Comparison of ENCODE assay signal across 8 cellular contexts in the genomic region with DNA sequence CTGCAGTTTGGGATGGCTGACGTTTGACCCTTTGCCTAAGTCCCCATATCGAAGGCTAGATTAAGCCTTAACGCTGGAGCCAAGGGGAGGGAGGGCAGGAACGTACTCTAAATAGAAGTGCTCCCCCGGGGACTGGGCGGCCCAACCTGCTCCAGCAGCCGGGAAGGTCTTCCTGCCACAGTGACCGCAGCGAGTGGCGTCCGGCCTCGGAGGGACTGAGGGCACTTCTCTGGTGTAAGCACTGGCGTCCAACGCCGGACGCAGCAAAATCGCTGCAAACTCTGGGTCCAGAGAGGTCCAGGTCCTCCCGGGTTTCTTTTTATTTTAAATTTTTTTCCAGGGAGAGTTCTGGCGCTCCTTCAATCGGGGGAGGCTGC. TPM values are rescaled to one million over a fixed set of nuclear protein-coding genes. Genes with fewer than 3 reads are reported as not detected.
A peak's percentile ranks its signal among the peaks of the same experiment; 100 is the strongest.
DNase-seq lines count a peak whose midpoint lies in the region; ATAC-seq, FAIRE-seq and TF ChIP-seq lines count a peak whose summit lies in the region.

No MANE protein-coding gene starts in this region.

- dilution Hi-C loops in mammary epithelial cell (cut with HindIII; ENCODE audit: low sequenced_read_pairs) = no loop called here

- CTCF ChIA-PET in A549 (lab: Yijun Ruan, JAX) = interaction anchor here (3.0 kb wide), 1 partner anchor 56 kb away, joined by 14 read pairs; no protein-coding TSS in a partner anchor
- CTCF ChIA-PET in mammary epithelial cell (lab: Charles Lee; ENCODE audit: low non-redundant PET) = no interaction called here

- TF ChIP-seq CTCF in A549 (IDR thresholded peaks at IDR 0.05) (no peak), NB4 (IDR thresholded peaks at IDR 0.05; ENCODE audit: low read depth, low read length) (no peak), mammary epithelial cell (conservative IDR thresholded peaks at IDR 0.05 in 1 of 2, IDR thresholded peaks at IDR 0.05 in 1 of 2; ENCODE audit: extremely low read depth in 1 of 2, insufficient read depth in 1 of 2, low read depth in 1 of 2, low read length in 2 of 2) (no peak), liver (IDR thresholded peaks at IDR 0.05; ENCODE audit: low read depth, low read length, missing input control) (no peak), thyroid gland (IDR thresholded peaks at IDR 0.05) (no peak)

- BruUV-seq in mammary epithelial cell (replicated peaks; lab: Mats Ljungman, UMichigan) = no TSS peak

- POLR2A ChIA-PET in A549 (lab: Yijun Ruan, JAX) = interaction anchor here (0.5 kb wide), 1 partner anchor 213 kb away, joined by 3 read pairs; no protein-coding TSS in a partner anchor

- H4K20me1 ChIP-seq in mammary epithelial cell (ENCODE audit: insufficient read depth, low read length) = no peaks in the 10 kb centered on the region

- in situ Hi-C loops in mammary epithelial cell (cut with MboI; ENCODE audit: low sequenced_read_pairs in 2 of 2) = loop anchor here in 1 of 2 donors (25.0 kb wide), 1 partner anchor 346 kb away; no protein-coding TSS in a partner anchor

- ATAC-seq in A549 (peak; percentile 22 to 30), GM19351 (IDR thresholded peaks at IDR 0.05; ENCODE audit: unreplicated experiment) (peak; percentile 3)

- H3K27ac ChIP-seq in A549 = peak overlapping the region; percentile 61 to 90
- no peak overlapping the region for H3K27ac ChIP-seq in mammary epithelial cell (ENCODE audit: insufficient read depth, low read depth, low read length)
- H3K27ac ChIP-seq in liver (ENCODE audit: low read depth in 1 of 2, low read length in 2 of 2) = peak overlapping the region; percentile 64 to 76
- peak overlapping the region; percentile 57 to 89 (median 72) for H3K27ac ChIP-seq in thyroid gland

- peak overlapping the region; percentile 87 for H2AFZ ChIP-seq in mammary epithelial cell (ENCODE audit: low read depth, low read length)

- peaks cover 31% of the 10 kb centered on the region for H3K79me2 ChIP-seq in mammary epithelial cell (ENCODE audit: insufficient read depth, low read length)

- DNase-seq in A549 (ENCODE audit: low read depth in 1 of 2, low spot score in 1 of 2) (peak in 1 of 2 experiments; percentile 4), NB4 (ENCODE audit: low read depth) (peak; percentile 81), mammary epithelial cell (no peak), thyroid gland (no peak), NCI-H1092 (lab: John Stamatoyannopoulos, UW) (no peak), H4 (ENCODE audit: low spot score) (no peak)

- TF ChIP-seq EP300 in A549 (IDR thresholded peaks at IDR 0.05) = no peak

- FAIRE-seq in A549 (lab: Jason Lieb, UNC) = no peak

- no peak for TF ChIP-seq POLR2A in A549 (IDR thresholded peaks at IDR 0.05; ENCODE audit: low read length)
- TF ChIP-seq POLR2A in NB4 (IDR thresholded peaks at IDR 0.05; ENCODE audit: extremely low read depth, insufficient read length) = no peak
- TF ChIP-seq POLR2A in thyroid gland (IDR thresholded peaks at IDR 0.05) = no peak

- H3K4me3 ChIP-seq in A549 (peak overlapping the region; percentile 65), NB4 (ENCODE audit: low read depth, low read length) (peak overlapping the region; percentile 54), mammary epithelial cell (replicated peaks in 1 of 3; ENCODE audit: insufficient read depth in 1 of 3, low read depth in 2 of 3, low read length in 3 of 3) (peak overlapping the region; percentile 53 to 74 (median 72)), liver (ENCODE audit: low read depth in 1 of 3, low read length in 3 of 3) (peak overlapping the region; percentile 18 to 90 (median 71)), thyroid gland (replicated peaks in 1 of 3) (peak overlapping the region in 2 of 3 donors; percentile 26 to 55)

- H3K9ac ChIP-seq in mammary epithelial cell (ENCODE audit: insufficient read depth, low read length) (no peak overlapping the region), liver (ENCODE audit: low read depth in 1 of 2, low read length in 2 of 2) (peak overlapping the region in 1 of 2 donors; percentile 10)

- no peak for TF ChIP-seq RAD21 in A549 (conservative IDR thresholded peaks at IDR 0.05 in 1 of 2, IDR thresholded peaks at IDR 0.05 in 1 of 2)
- TF ChIP-seq RAD21 in liver (IDR thresholded peaks at IDR 0.05) = no peak

- H3K4me2 ChIP-seq in A549 (peak overlapping the region; percentile 90), mammary epithelial cell (ENCODE audit: insufficient read depth, low read depth, low read length) (peak overlapping the region; percentile 82)

- H3K36me3 ChIP-seq in mammary epithelial cell (ENCODE audit: insufficient read depth, low read length) (no peaks in the 10 kb centered on the region), liver (ENCODE audit: control insufficient read depth in 4 of 4, insufficient read depth in 3 of 4, low read depth in 1 of 4, low read length in 3 of 4) (no peaks in the 10 kb centered on the region), thyroid gland (no peaks in the 10 kb centered on the region)

- H3K4me1 ChIP-seq in A549 (peaks cover 5% of the 10 kb centered on the region; the same call in 2 of the 3 replicates), mammary epithelial cell (ENCODE audit: insufficient read depth, low read length) (peaks cover 34% of the 10 kb centered on the region), liver (ENCODE audit: control insufficient read depth in 4 of 4, insufficient read depth in 4 of 4, low read length in 3 of 4) (peaks cover 0 to 16% (median 11%) of the 10 kb centered on the region in 4 donors), thyroid gland (peaks cover 0 to 11% of the 10 kb centered on the region in 2 donors)

- 27% methylated on average over 20 of the region's 20 CpGs for WGBS in A549 (ENCODE audit: missing lambda C conversion rate)
- WGBS in mammary epithelial cell (ENCODE audit: low coverage, missing lambda C conversion rate) = 8% methylated on average over 6 of the region's 20 CpGs
- 14% methylated on average over 20 of the region's 20 CpGs for WGBS in liver
- 4 to 7% methylated on average over 17 to 20 of the region's 20 CpGs for WGBS in thyroid gland, 2 donors

- H3K27me3 ChIP-seq in mammary epithelial cell (ENCODE audit: insufficient read depth, low read length) = no peaks in the 10 kb centered on the region
- H3K27me3 ChIP-seq in liver (ENCODE audit: control insufficient read depth in 4 of 4, insufficient read depth in 4 of 4, low read length in 3 of 4) = no peaks in the 10 kb centered on the region
- no peaks in the 10 kb centered on the region for H3K27me3 ChIP-seq in thyroid gland

- intact Hi-C loops in mammary epithelial cell (cut with micrococcal nuclease) (no loop called here), thyroid gland (cut with DNase I) (no loop called here)

- H3K9me3 ChIP-seq in A549 (no peaks in the 10 kb centered on the region), mammary epithelial cell (replicated peaks; ENCODE audit: insufficient read depth, low read length) (no peaks in the 10 kb centered on the region), liver (ENCODE audit: control insufficient read depth in 4 of 4, low read length in 3 of 4) (no peaks in the 10 kb centered on the region), thyroid gland (no peaks in the 10 kb centered on the region)

TF ChIP-seq in A549, 52 proteins besides CTCF, POLR2A, EP300 and RAD21 (continues in another document):
- TF ChIP-seq EHMT2 (IDR thresholded peaks at IDR 0.05; ENCODE audit: low read depth) (no peak), HOXB13 (CRISPR knock-in tag; IDR thresholded peaks at IDR 0.05; ENCODE audit: low read depth) (no peak), KDM5A (IDR thresholded peaks at IDR 0.05) (no peak), KDM1A (IDR thresholded peaks at IDR 0.05; ENCODE audit: low read depth) (no peak)

TF ChIP-seq in liver, 16 proteins besides CTCF, POLR2A, EP300 and RAD21:
- peak; percentile 52 for TF ChIP-seq NR2F2 (IDR thresholded peaks at IDR 0.05)
- no peak for TF ChIP-seq MAX (IDR thresholded peaks at IDR 0.05)

RNA-seq across cellular contexts. Expression of gene ACER2, which starts 0.5 kb away (rescaled TPM):
- polyA plus RNA-seq in A549 (2011; rRNA removed) (3.7 and 4.6 TPM in 2 replicates), A549 (2017; fragmentation: RNase III; extraction: RNeasy Plus Mini Kit Qiagen cat#74134 plus additional on column Dnase treatment) (1.1 to 1.4 TPM (median 1.1 TPM) in 3 replicates), mammary epithelial cell (11.8 TPM), liver (1 to 10 TPM in 1 of 2 donors, under 1 TPM in 1; 0.47 to 1.8 TPM)
- 0.50 and 0.92 TPM in 2 replicates for polyA plus RNA-seq in A549 (2012; cell fraction: cytosol; rRNA removed)
- polyA plus RNA-seq in A549 (2012; cell fraction: nucleus; rRNA removed) = 1.00 and 1.0 TPM in 2 replicates
- polyA minus RNA-seq in A549 (2011; rRNA and poly(A)+ RNA removed) = 10.2 and 10.9 TPM in 2 replicates
- total RNA-seq in mammary epithelial cell (10 to 100 TPM in 1 of 2 donors, 1 to 10 TPM in 1; 9.1 to 38.3 TPM), liver (1 to 10 TPM; 2.0 to 4.0 TPM), thyroid gland (1 to 10 TPM; 2.6 to 9.3 (median 6.4) TPM)
- 34.2 TPM for polyA minus RNA-seq in mammary epithelial cell
- total RNA-seq in H4 (2014; rRNA removed; shearing (Covaris generic)) = 0.31 and 1.1 TPM in 2 replicates

RNA-seq across cellular contexts. Expression of gene RPS6, which starts 28.3 kb away (rescaled TPM):
- polyA plus RNA-seq in A549 (2011; rRNA removed) (3,667 and 4,132 TPM in 2 replicates), A549 (2017; fragmentation: RNase III; extraction: RNeasy Plus Mini Kit Qiagen cat#74134 plus additional on column Dnase treatment) (1,863 to 2,062 TPM (median 1,960 TPM) in 3 replicates), mammary epithelial cell (1,908 TPM), liver (100 to 1,000 TPM; 416 to 622 TPM)
- polyA plus RNA-seq in A549 (2012; cell fraction: cytosol; rRNA removed) = 1,686 and 1,897 TPM in 2 replicates
- polyA plus RNA-seq in A549 (2012; cell fraction: nucleus; rRNA removed) = 398 and 507 TPM in 2 replicates
- 505 and 642 TPM in 2 replicates for polyA minus RNA-seq in A549 (2011; rRNA and poly(A)+ RNA removed)
- total RNA-seq in mammary epithelial cell (1,000 to 10,000 TPM in 1 of 2 donors, 100 to 1,000 TPM in 1; 785 to 2,038 TPM), liver (1,000 to 10,000 TPM in 1 of 2 donors, 100 to 1,000 TPM in 1; 336 to 1,448 TPM), thyroid gland (1,000 to 10,000 TPM in 3 of 4 donors, 100 to 1,000 TPM in 1; 946 to 1,987 (median 1,133) TPM)
- 932 TPM for polyA minus RNA-seq in mammary epithelial cell
- 1,845 and 1,910 TPM in 2 replicates for total RNA-seq in H4 (2014; rRNA removed; shearing (Covaris generic))
